ENCODE assay signal across 19 cellular contexts in the genomic region with DNA sequence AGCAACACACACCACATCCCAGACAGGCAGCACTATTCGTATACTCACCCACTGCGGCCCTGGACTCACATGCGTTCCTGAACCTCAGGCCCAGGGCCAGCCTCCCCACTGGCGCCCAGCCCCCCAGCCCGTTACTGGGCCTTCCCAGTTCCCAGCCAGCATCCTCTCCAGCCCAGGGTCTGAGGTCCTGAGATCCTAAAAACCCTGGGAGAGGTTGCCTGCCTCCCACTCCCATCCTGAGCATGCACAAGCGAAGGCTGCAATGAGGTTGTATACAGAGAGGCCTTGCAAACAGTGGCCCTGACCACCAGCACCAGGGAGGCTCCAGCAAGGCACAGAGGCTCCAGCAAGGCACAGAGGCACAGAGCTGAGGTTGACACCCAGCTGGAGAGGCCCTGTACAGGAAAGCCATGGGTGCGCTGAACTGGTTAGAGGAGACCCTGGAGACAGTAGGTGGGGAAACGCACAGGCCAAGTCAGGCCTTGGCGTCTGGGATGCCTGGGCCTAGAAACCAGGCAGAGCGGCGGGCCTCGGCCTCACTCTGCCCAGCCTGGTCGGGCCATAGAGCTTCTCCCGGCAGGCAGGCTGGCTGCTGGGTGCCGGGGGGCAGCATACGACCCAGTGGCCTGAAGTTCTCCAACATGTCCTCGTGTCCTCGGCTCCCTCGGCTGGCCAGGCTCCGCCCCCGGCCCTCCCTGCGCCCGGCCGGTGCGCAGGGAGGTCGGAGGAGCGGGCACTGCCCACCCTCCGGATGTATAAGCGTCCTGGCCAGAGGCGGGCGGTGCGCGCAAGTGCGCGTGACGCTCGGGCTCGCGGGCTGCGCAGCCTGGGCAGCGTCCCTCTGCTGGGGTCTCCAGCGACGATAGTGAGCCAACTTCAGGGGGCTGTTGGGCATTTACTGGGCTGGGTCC. TPM values are rescaled to one million over a fixed set of nuclear protein-coding genes. Genes with fewer than 3 reads are reported as not detected.
DNase-seq lines count a peak whose midpoint lies in the region; ATAC-seq and TF ChIP-seq lines count a peak whose summit lies in the region.
"Had no signal": no experiment of that assay in that cellular context is flagged by ENCODE, and none has a peak within 500 bp of the region (broad histone marks: within the 10 kb centered on the region; RNA-seq: fewer than 3 reads in every experiment).

No MANE protein-coding gene starts in this region.

- ATAC-seq in GM21360 (IDR thresholded peaks at IDR 0.05; ENCODE audit: unreplicated experiment) = no peak
- ATAC-seq in GM18907 (IDR thresholded peaks at IDR 0.05; ENCODE audit: unreplicated experiment) = no peak
- ATAC-seq: stimulated activated naive CD8-positive, alpha-beta T cell treated with anti-CD3 and anti-CD28 coated beads, Interleukin-15, Interleukin-2, amounts not matched to agents 100 U/mL and 50 U/mL, for 24 hours had no signal

- H3K4me2 ChIP-seq in neural cell (ENCODE audit: low read length) = no peak overlapping the region

- H3K4me3 Mint-ChIP-seq in T-helper 2 cell treated with Interferon-gamma antibody and Interleukin-4, amounts not matched to agents 5 μg/mL and 100 μg/mL, for 36 hours = peak overlapping the region; percentile 73
- peak overlapping the region in 4 of 5 experiments; percentile 26 to 75 (median 50) for H3K4me3 Mint-ChIP-seq in brain

- no peak for DNase-seq in T-helper 2 cell treated with Interferon-gamma antibody and Interleukin-4, amounts not matched to agents 5 μg/mL and 100 μg/mL, for 36 hours (ENCODE audit: low spot score)
- DNase-seq in T-helper 2 cell (no peak), H7 (peak; percentile 83), NCI-H1694 treated with DMSO at 0.1 percent for 48 hours (lab: John Stamatoyannopoulos, UW) (no peak)
- DNase-seq: activated CD4-positive, alpha-beta T cell treated with anti-CD3 and anti-CD28 coated beads for 4 hours; activated T-cell treated with anti-CD3 and anti-CD28 coated beads, Interleukin-2, amount 50 U/mL, for 1 hour; adrenal gland; C1 segment of cervical spinal cord; foreskin melanocyte; NCI-H1436; NCI-H2227 treated with DMSO at 0.1 percent for 48 hours; NK-92 treated with Interleukin-12 subunit alpha and Interleukin-12 subunit beta, amount 100 ng/mL, for 24 hours; stimulated activated naive CD8-positive, alpha-beta T cell treated with anti-CD3 and anti-CD28 coated beads, Interleukin-15, Interleukin-2, amounts not matched to agents 100 U/mL and 50 U/mL, for 24 hours; T1000 had no signal

- H3K36me3 ChIP-seq in H7 (replicated peaks; ENCODE audit: control insufficient read depth, insufficient read depth, low read length) (no peaks in the 10 kb centered on the region), neural cell (ENCODE audit: insufficient read depth, low read length) (no peaks in the 10 kb centered on the region)
- H3K36me3 ChIP-seq: adrenal gland, left lung had no signal

- H3K36me3 Mint-ChIP-seq in T-helper 2 cell treated with Interferon-gamma antibody and Interleukin-4, amounts not matched to agents 5 μg/mL and 100 μg/mL, for 36 hours (ENCODE audit: low read depth) = peaks cover 2% of the 10 kb centered on the region
- H3K36me3 Mint-ChIP-seq in brain = no peaks in the 10 kb centered on the region

- H3K9me3 ChIP-seq in neural cell (ENCODE audit: low read length) = no peaks in the 10 kb centered on the region
- H3K9me3 ChIP-seq: adrenal gland, left lung had no signal

- no peaks in the 10 kb centered on the region for H3F3A ChIP-seq in neural cell (ENCODE audit: insufficient read depth, low read length, poor library complexity, severe bottlenecking)

- no peak overlapping the region for H2AFZ ChIP-seq in neural cell (ENCODE audit: low read depth, low read length)

- no peak for TF ChIP-seq RAD21 in neural cell (conservative IDR thresholded peaks at IDR 0.05)

- H3K27me3 Mint-ChIP-seq in T-helper 2 cell treated with Interferon-gamma antibody and Interleukin-4, amounts not matched to agents 5 μg/mL and 100 μg/mL, for 36 hours (ENCODE audit: low read depth) = peaks cover 66% of the 10 kb centered on the region
- H3K27me3 Mint-ChIP-seq in brain = peaks cover 92% of the 10 kb centered on the region

- no peaks in the 10 kb centered on the region for H3K9me2 ChIP-seq in neural cell (ENCODE audit: insufficient read depth, low read length)

- H3K27ac ChIP-seq in neural cell (ENCODE audit: low read length) = no peak overlapping the region
- H3K27ac ChIP-seq: adrenal gland, left lung had no signal

- no peak for TF ChIP-seq EP300 in neural cell (conservative IDR thresholded peaks at IDR 0.05; ENCODE audit: poor library complexity, severe bottlenecking)

- TF ChIP-seq CTCF in brain (conservative IDR thresholded peaks at IDR 0.05) (no peak), neural cell (IDR thresholded peaks at IDR 0.05; ENCODE audit: poor library complexity, severe bottlenecking) (no peak)

- no peaks in the 10 kb centered on the region for H3K9me3 Mint-ChIP-seq in T-helper 2 cell treated with Interferon-gamma antibody and Interleukin-4, amounts not matched to agents 5 μg/mL and 100 μg/mL, for 36 hours
- peaks cover 0 to 7% (median 0%) of the 10 kb centered on the region in 5 experiments for H3K9me3 Mint-ChIP-seq in brain

- peaks cover 20% of the 10 kb centered on the region for H3K4me1 Mint-ChIP-seq in T-helper 2 cell treated with Interferon-gamma antibody and Interleukin-4, amounts not matched to agents 5 μg/mL and 100 μg/mL, for 36 hours (ENCODE audit: low read depth)
- peaks cover 33% of the 10 kb centered on the region for H3K4me1 Mint-ChIP-seq in brain

- no peaks in the 10 kb centered on the region for H3K79me2 ChIP-seq in neural cell (replicated peaks; ENCODE audit: insufficient read depth, low read length)

- H3K4me3 ChIP-seq in H7 (ENCODE audit: insufficient read depth, low read depth, low read length) (no peak overlapping the region), neural cell (ENCODE audit: low read length) (no peak overlapping the region)
- H3K4me3 ChIP-seq: adrenal gland, left lung had no signal

- no peak overlapping the region for H3K27ac Mint-ChIP-seq in T-helper 2 cell treated with Interferon-gamma antibody and Interleukin-4, amounts not matched to agents 5 μg/mL and 100 μg/mL, for 36 hours
- peak overlapping the region in 1 of 5 experiments; percentile 55 for H3K27ac Mint-ChIP-seq in brain

- no peaks in the 10 kb centered on the region for H4K20me1 ChIP-seq in neural cell (ENCODE audit: insufficient read depth)

- H3K9ac ChIP-seq in neural cell (ENCODE audit: low read length) = no peak overlapping the region

- peaks cover 96% of the 10 kb centered on the region for H3K27me3 ChIP-seq in H7 (ENCODE audit: control insufficient read depth, insufficient read depth, low read length)
- H3K27me3 ChIP-seq in neural cell (ENCODE audit: insufficient read depth, low read depth, low read length) = peaks cover 92% of the 10 kb centered on the region

TF ChIP-seq in neural cell, 6 proteins besides CTCF, POLR2A, EP300 and RAD21:
- TF ChIP-seq, protein P1, sequence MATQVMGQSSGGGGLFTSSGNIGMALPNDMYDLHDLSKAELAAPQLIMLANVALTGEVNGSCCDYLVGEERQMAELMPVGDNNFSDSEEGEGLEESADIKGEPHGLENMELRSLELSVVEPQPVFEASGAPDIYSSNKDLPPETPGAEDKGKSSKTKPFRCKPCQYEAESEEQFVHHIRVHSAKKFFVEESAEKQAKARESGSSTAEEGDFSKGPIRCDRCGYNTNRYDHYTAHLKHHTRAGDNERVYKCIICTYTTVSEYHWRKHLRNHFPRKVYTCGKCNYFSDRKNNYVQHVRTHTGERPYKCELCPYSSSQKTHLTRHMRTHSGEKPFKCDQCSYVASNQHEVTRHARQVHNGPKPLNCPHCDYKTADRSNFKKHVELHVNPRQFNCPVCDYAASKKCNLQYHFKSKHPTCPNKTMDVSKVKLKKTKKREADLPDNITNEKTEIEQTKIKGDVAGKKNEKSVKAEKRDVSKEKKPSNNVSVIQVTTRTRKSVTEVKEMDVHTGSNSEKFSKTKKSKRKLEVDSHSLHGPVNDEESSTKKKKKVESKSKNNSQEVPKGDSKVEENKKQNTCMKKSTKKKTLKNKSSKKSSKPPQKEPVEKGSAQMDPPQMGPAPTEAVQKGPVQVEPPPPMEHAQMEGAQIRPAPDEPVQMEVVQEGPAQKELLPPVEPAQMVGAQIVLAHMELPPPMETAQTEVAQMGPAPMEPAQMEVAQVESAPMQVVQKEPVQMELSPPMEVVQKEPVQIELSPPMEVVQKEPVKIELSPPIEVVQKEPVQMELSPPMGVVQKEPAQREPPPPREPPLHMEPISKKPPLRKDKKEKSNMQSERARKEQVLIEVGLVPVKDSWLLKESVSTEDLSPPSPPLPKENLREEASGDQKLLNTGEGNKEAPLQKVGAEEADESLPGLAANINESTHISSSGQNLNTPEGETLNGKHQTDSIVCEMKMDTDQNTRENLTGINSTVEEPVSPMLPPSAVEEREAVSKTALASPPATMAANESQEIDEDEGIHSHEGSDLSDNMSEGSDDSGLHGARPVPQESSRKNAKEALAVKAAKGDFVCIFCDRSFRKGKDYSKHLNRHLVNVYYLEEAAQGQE (IDR thresholded peaks at IDR 0.05; ENCODE audit: borderline replicate concordance) = no peak
- TF ChIP-seq EZH2 (IDR thresholded peaks at IDR 0.05; ENCODE audit: borderline replicate concordance, insufficient read depth, low read length, poor library complexity, severe bottlenecking) = peak; percentile 43
- TF ChIP-seq POLR2AphosphoS5 (IDR thresholded peaks at IDR 0.05) = no peak
- TF ChIP-seq TAF1 (IDR thresholded peaks at IDR 0.05; ENCODE audit: low read depth) = no peak
TF ChIP-seq in neural cell: peak in this region for 1.

RNA-seq across cellular contexts. Expression of a gene that starts 2.3 kb away (rescaled TPM):
- 6.2 and 6.7 TPM in 2 replicates for total RNA-seq in H7 (2014; rRNA removed; shearing (Covaris generic))
- polyA plus RNA-seq in brain (ENCODE audit: insufficient read depth, low read depth, low replicate concordance) (0.53 TPM), neural cell (not detected in 2 replicates)
- polyA minus RNA-seq in neural cell = not detected in 2 replicates

RNA-seq across cellular contexts. Expression of a gene that starts 34.9 kb away (rescaled TPM):
- total RNA-seq in H7 (2014; rRNA removed; shearing (Covaris generic)) = 3.7 and 7.3 TPM in 2 replicates
- polyA plus RNA-seq in brain (ENCODE audit: insufficient read depth, low read depth, low replicate concordance) (46.2 TPM), neural cell (40.7 and 42.0 TPM in 2 replicates)
- 19.1 and 26.8 TPM in 2 replicates for polyA minus RNA-seq in neural cell

RNA-seq across cellular contexts. Expression of a gene that starts 43.9 kb away (rescaled TPM):
- total RNA-seq in H7 (2014; rRNA removed; shearing (Covaris generic)) = 28.4 and 36.0 TPM in 2 replicates
- polyA plus RNA-seq in brain (ENCODE audit: insufficient read depth, low read depth, low replicate concordance) (290 TPM), neural cell (166 and 170 TPM in 2 replicates)
- polyA minus RNA-seq in neural cell = 117 and 143 TPM in 2 replicates
